Comparison of ENCODE assay signal across 1 cellular context in genomic region chr6:27809939-27810767, GRCh38.
A peak's percentile ranks its signal among the peaks of the same experiment; 100 is the strongest.
TF ChIP-seq lines count a peak whose summit lies in the region.

No MANE protein-coding gene starts in this region.

TF ChIP-seq in H1, 55 proteins besides CTCF, POLR2A, EP300 and RAD21 (continued from another document):
- TF ChIP-seq CHD7 (IDR thresholded peaks at IDR 0.05; ENCODE audit: insufficient replicate concordance, low read length) (peak; percentile 36), EZH2 (IDR thresholded peaks at IDR 0.05; ENCODE audit: low read depth, low read length, severe bottlenecking) (no peak), JUND (IDR thresholded peaks at IDR 0.05; ENCODE audit: low read length) (no peak), GTF2F1 (IDR thresholded peaks at IDR 0.05; ENCODE audit: borderline replicate concordance, low read depth, low read length) (peak; percentile 97), ASH2L (IDR thresholded peaks at IDR 0.05; ENCODE audit: low read length) (peak; percentile 77), MAFK (IDR thresholded peaks at IDR 0.05; ENCODE audit: low read depth, low read length) (no peak), TAF1 (IDR thresholded peaks at IDR 0.05; ENCODE audit: low read depth, low read length) (peak; percentile 98), YY1 (IDR thresholded peaks at IDR 0.05; ENCODE audit: low read depth, low read length) (no peak), KDM4A (IDR thresholded peaks at IDR 0.05; ENCODE audit: low read depth, low read length, severe bottlenecking) (peak; percentile 33), KDM1A (IDR thresholded peaks at IDR 0.05; ENCODE audit: borderline replicate concordance, low read length) (no peak), SP2 (IDR thresholded peaks at IDR 0.05; ENCODE audit: low read length) (no peak), PHF8 (conservative IDR thresholded peaks at IDR 0.05; ENCODE audit: low read depth, low read length) (peak; percentile 81), SAP30 (IDR thresholded peaks at IDR 0.05; ENCODE audit: insufficient read depth, insufficient replicate concordance, low read length) (peak; percentile 48), CBX5 (IDR thresholded peaks at IDR 0.05; ENCODE audit: low read depth, low read length) (no peak), SIX5 (IDR thresholded peaks at IDR 0.05; ENCODE audit: low read depth, low read length) (no peak), SIRT6 (IDR thresholded peaks at IDR 0.05; ENCODE audit: low read length) (peak; percentile 23), TAF7 (optimal IDR thresholded peaks at IDR 0.05; ENCODE audit: borderline replicate concordance, low read depth, low read length) (peak; percentile 99)
- TF ChIP-seq, protein P1, sequence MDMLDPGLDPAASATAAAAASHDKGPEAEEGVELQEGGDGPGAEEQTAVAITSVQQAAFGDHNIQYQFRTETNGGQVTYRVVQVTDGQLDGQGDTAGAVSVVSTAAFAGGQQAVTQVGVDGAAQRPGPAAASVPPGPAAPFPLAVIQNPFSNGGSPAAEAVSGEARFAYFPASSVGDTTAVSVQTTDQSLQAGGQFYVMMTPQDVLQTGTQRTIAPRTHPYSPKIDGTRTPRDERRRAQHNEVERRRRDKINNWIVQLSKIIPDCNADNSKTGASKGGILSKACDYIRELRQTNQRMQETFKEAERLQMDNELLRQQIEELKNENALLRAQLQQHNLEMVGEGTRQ (IDR thresholded peaks at IDR 0.05; ENCODE audit: low read length) = 0 out of 2 replicates have a peak, but pooled peaks have one; percentile 6
